Comparison of ENCODE assay signal across 8 cellular contexts in the genomic region with DNA sequence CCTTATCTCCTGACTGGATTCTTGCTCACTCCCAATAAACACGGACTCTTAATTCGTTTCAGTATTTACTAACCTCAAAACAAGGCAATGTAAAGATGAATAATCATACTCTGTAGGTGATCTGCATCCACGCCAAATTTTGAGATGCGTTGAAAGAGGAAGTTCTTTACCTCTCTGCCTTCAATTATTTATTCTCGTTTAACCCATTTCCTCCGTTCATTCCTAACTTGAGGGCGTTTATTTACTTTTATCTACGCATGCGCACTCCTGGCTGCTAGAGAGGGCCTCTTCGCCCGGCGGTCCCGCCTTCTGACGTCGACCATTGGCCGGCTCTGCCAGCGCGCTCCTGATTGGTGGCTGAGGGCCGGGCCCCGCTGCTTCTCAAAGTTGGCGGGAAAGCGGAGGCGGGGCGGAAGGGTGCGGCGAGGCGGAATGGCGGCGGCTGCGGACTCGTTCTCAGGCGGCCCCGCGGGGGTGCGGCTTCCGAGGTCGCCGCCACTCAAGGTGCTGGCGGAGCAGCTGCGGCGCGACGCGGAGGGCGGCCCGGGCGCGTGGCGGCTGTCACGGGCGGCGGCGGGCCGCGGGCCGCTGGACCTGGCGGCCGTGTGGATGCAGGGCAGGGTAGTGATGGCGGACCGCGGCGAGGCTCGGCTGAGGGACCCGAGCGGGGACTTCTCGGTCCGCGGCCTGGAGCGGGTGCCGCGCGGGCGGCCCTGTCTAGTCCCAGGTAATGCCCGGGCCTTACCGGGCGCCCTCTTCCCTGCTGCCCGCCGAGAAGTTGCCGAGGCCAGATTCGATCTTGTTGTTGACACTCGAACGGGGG. TPM values are rescaled to one million over a fixed set of nuclear protein-coding genes. Genes with fewer than 3 reads are reported as not detected.
DNase-seq lines count a peak whose midpoint lies in the region; ATAC-seq, FAIRE-seq and TF ChIP-seq lines count a peak whose summit lies in the region.

A gene (plus strand): TSS at position 420 of the 823 bp plus-strand sequence. CDS start 13 bp downstream, at position 433.

- no CpG with 5 or more reads among the region's 82 CpGs for WGBS in trophoblast cell (ENCODE audit: extremely low coverage, insufficient coverage, insufficient read length)

- H3K79me2 ChIP-seq in trophoblast cell (ENCODE audit: control insufficient read depth, insufficient read depth, low read length, poor library complexity), result peaks cover 9% of the 10 kb centered on the region

- H2BK5ac ChIP-seq in trophoblast cell (ENCODE audit: low read depth, low read length, poor library complexity), result peak within 1 kb of the TSS; percentile 52

- TF ChIP-seq CTCF in cardiac muscle cell (IDR thresholded peaks at IDR 0.05; ENCODE audit: low read depth, low read length) (no peak), type B pancreatic cell (conservative IDR thresholded peaks at IDR 0.05) (peak; percentile 30)

- H4K8ac ChIP-seq in trophoblast cell (ENCODE audit: low read depth, low read length), result peak within 1 kb of the TSS; percentile 77

- H3K4me3 ChIP-seq in cardiac muscle cell, result peak within 1 kb of the TSS; percentile 52
- H3K4me3 ChIP-seq in trophoblast cell (ENCODE audit: low read depth, low read length), result peak within 1 kb of the TSS; percentile 86

- DNase-seq in GM12891 (ENCODE audit: insufficient read length, low spot score), result peak; percentile 98
- DNase-seq in NCI-H1417 treated with DMSO at 0.1 percent for 48 hours (lab: John Stamatoyannopoulos, UW), result peak; percentile 85
- DNase-seq in SW 1271 (lab: John Stamatoyannopoulos, UW), result peak; percentile 20 to 92
- DNase-seq in activated naive CD8-positive, alpha-beta T cell treated with anti-CD3 and anti-CD28 coated beads, Interleukin-2, amount 10 ng/mL, durations not matched to agents 7 days and 5 days, result peak; percentile 95
- DNase-seq in cardiac muscle cell (ENCODE audit: low read depth in 1 of 2, low spot score in 1 of 2), result peak; percentile 97 to 98
- DNase-seq in trophoblast cell, result peak; percentile 96 to 98
- peak; percentile 96 for DNase-seq in type B pancreatic cell (ENCODE audit: extremely low spot score, unreplicated experiment)

- H3K14ac ChIP-seq in trophoblast cell (ENCODE audit: low read length), result peak within 1 kb of the TSS; percentile 87

- H3K4me1 Mint-ChIP-seq in activated naive CD8-positive, alpha-beta T cell treated with anti-CD3 and anti-CD28 coated beads, Interleukin-2, amount 10 ng/mL, durations not matched to agents 7 days and 5 days, result peaks cover 54% of the 10 kb centered on the region
- peaks cover 35% of the 10 kb centered on the region for H3K4me1 Mint-ChIP-seq in type B pancreatic cell (ENCODE audit: unreplicated experiment)

- H2BK120ac ChIP-seq in trophoblast cell (ENCODE audit: insufficient read depth, low read length, poor library complexity), result peak within 1 kb of the TSS; percentile 54

- H3K9me3 ChIP-seq in cardiac muscle cell (ENCODE audit: low read depth) (no peaks in the 10 kb centered on the region), trophoblast cell (ENCODE audit: insufficient read depth, low read depth, low read length) (peaks cover 2% of the 10 kb centered on the region)

- peaks cover 35% of the 10 kb centered on the region for H3K36me3 Mint-ChIP-seq in activated naive CD8-positive, alpha-beta T cell treated with anti-CD3 and anti-CD28 coated beads, Interleukin-2, amount 10 ng/mL, durations not matched to agents 7 days and 5 days
- H3K36me3 Mint-ChIP-seq in type B pancreatic cell, result peaks cover 6% of the 10 kb centered on the region

- H3K9ac ChIP-seq in trophoblast cell (ENCODE audit: low read length), result peak within 1 kb of the TSS; percentile 76

- H3K27me3 Mint-ChIP-seq in activated naive CD8-positive, alpha-beta T cell treated with anti-CD3 and anti-CD28 coated beads, Interleukin-2, amount 10 ng/mL, durations not matched to agents 7 days and 5 days, result no peaks in the 10 kb centered on the region
- H3K27me3 Mint-ChIP-seq in type B pancreatic cell, result no peaks in the 10 kb centered on the region

- peak within 1 kb of the TSS; percentile 89 for H3K18ac ChIP-seq in trophoblast cell (ENCODE audit: low read length)

- peak within 1 kb of the TSS; percentile 92 for H4K91ac ChIP-seq in trophoblast cell (ENCODE audit: low read depth, low read length)

- H3K4me1 ChIP-seq in cardiac muscle cell (ENCODE audit: low read depth), result no peaks in the 10 kb centered on the region
- peaks cover 18 to 26% of the 10 kb centered on the region in 2 experiments for H3K4me1 ChIP-seq in trophoblast cell (ENCODE audit: control insufficient read depth in 1 of 2, insufficient read depth in 2 of 2, low read length in 2 of 2)

- peak within 1 kb of the TSS; percentile 86 for H3K4me2 ChIP-seq in trophoblast cell (ENCODE audit: low read length)

- H2BK12ac ChIP-seq in trophoblast cell (ENCODE audit: low read length), result no peak within 1 kb of the TSS

- H4K12ac ChIP-seq in trophoblast cell (ENCODE audit: low read depth, low read length), result peak within 1 kb of the TSS; percentile 35

- H2AFZ ChIP-seq in trophoblast cell (ENCODE audit: insufficient read depth, low read length, poor library complexity), result peak within 1 kb of the TSS; percentile 88

- H3K27ac Mint-ChIP-seq in activated naive CD8-positive, alpha-beta T cell treated with anti-CD3 and anti-CD28 coated beads, Interleukin-2, amount 10 ng/mL, durations not matched to agents 7 days and 5 days, result peak within 1 kb of the TSS; percentile 91
- H3K27ac Mint-ChIP-seq in type B pancreatic cell, result peak within 1 kb of the TSS; percentile 86

- no peak for TF ChIP-seq POLR2A in GM12891 (IDR thresholded peaks at IDR 0.05; ENCODE audit: low read depth, low read length)

- peak within 1 kb of the TSS; percentile 99 for H3K4me3 Mint-ChIP-seq in activated naive CD8-positive, alpha-beta T cell treated with anti-CD3 and anti-CD28 coated beads, Interleukin-2, amount 10 ng/mL, durations not matched to agents 7 days and 5 days
- H3K4me3 Mint-ChIP-seq in type B pancreatic cell, result peak within 1 kb of the TSS; percentile 97

- peak within 1 kb of the TSS; percentile 54 for H2AK5ac ChIP-seq in trophoblast cell (ENCODE audit: low read length)

- peaks cover 12% of the 10 kb centered on the region for H3K79me1 ChIP-seq in trophoblast cell (ENCODE audit: low read length)

- H3K27ac ChIP-seq in cardiac muscle cell (no peak within 1 kb of the TSS), trophoblast cell (ENCODE audit: low read depth, low read length) (no peak within 1 kb of the TSS)

- H3K27me3 ChIP-seq in cardiac muscle cell, result no peaks in the 10 kb centered on the region
- H3K27me3 ChIP-seq in trophoblast cell (ENCODE audit: insufficient read depth, low read length), result no peaks in the 10 kb centered on the region

- H3K23ac ChIP-seq in trophoblast cell (ENCODE audit: low read length), result no peak within 1 kb of the TSS

- FAIRE-seq in GM12891 (lab: Jason Lieb, UNC), result peak; percentile 81

- H3K9me3 Mint-ChIP-seq in activated naive CD8-positive, alpha-beta T cell treated with anti-CD3 and anti-CD28 coated beads, Interleukin-2, amount 10 ng/mL, durations not matched to agents 7 days and 5 days, result no peaks in the 10 kb centered on the region
- no peaks in the 10 kb centered on the region for H3K9me3 Mint-ChIP-seq in type B pancreatic cell

- H3K4ac ChIP-seq in trophoblast cell (ENCODE audit: low read depth, low read length), result peak within 1 kb of the TSS; percentile 70

- ATAC-seq in HG02798 (IDR thresholded peaks at IDR 0.05; ENCODE audit: poor library complexity, unreplicated experiment), result peak; percentile 100
- ATAC-seq in activated naive CD8-positive, alpha-beta T cell treated with anti-CD3 and anti-CD28 coated beads, Interleukin-2, amount 10 ng/mL, durations not matched to agents 7 days and 5 days (ENCODE audit: low read depth), result peak; percentile 99

- H3K36me3 ChIP-seq in cardiac muscle cell (no peaks in the 10 kb centered on the region), trophoblast cell (ENCODE audit: control insufficient read depth in 1 of 2, insufficient read depth in 2 of 2, low read length in 2 of 2) (no peaks in the 10 kb centered on the region)

- POLR2A ChIA-PET in activated naive CD8-positive, alpha-beta T cell treated with anti-CD3 and anti-CD28 coated beads, Interleukin-2, amount 10 ng/mL, durations not matched to agents 7 days and 5 days (lab: Charles Lee), result interaction anchor here (0.6 to 5.7 kb wide), 12 partner anchors 9 to 227 kb away, joined by 3 to 44 read pairs (median 5); a partner anchor contains a TSS

TF ChIP-seq in GM12891, 5 proteins besides CTCF, POLR2A, EP300 and RAD21:
- TF ChIP-seq PAX5 (IDR thresholded peaks at IDR 0.05; ENCODE audit: insufficient read depth, low read length, severe bottlenecking), result no peak
- peak; percentile 58 for TF ChIP-seq TAF1 (IDR thresholded peaks at IDR 0.05; ENCODE audit: low read depth, low read length)
- TF ChIP-seq SPI1 (IDR thresholded peaks at IDR 0.05; ENCODE audit: low read depth, low read length), result 0 out of 2 replicates have a peak, but pooled peaks have one; percentile 17
- TF ChIP-seq POLR2AphosphoS5 (IDR thresholded peaks at IDR 0.05; ENCODE audit: low read depth, low read length), result peak; percentile 44; the same call in 1 of the 2 replicates

RNA-seq across cellular contexts. Expression of the gene that starts here (rescaled TPM):
- polyA plus RNA-seq in GM12891 (2012; ENCODE audit: low read depth, missing spikeins), result 39.3 TPM
- total RNA-seq in activated naive CD8-positive, alpha-beta T cell treated with anti-CD3 and anti-CD28 coated beads, Interleukin-2, amount 10 ng/mL, durations not matched to agents 7 days and 5 days, result 10 to 100 TPM; 89.8 to 93.0 TPM
- total RNA-seq in cardiac muscle cell (15.7 and 21.0 TPM in 2 replicates), type B pancreatic cell (ENCODE audit: low replicate concordance) (30.0 and 41.3 TPM in 2 replicates)
- 39.8 and 45.3 TPM in 2 replicates for polyA plus RNA-seq in cardiac muscle cell
- polyA plus RNA-seq in trophoblast cell (2013), result 22.5 and 22.8 TPM in 2 replicates
